8 cellular contexts compared by ENCODE assay signal in genomic region chr4:38319456-38320348, GRCh38.
DNase-seq lines count a peak whose midpoint lies in the region; ATAC-seq and TF ChIP-seq lines count a peak whose summit lies in the region.

No MANE protein-coding gene starts in this region.

- POLR2A ChIA-PET in AG04450 (lab: Yijun Ruan, JAX) = interaction anchor here (0.6 to 1.2 kb wide), 5 partner anchors 174 to 356 kb away, joined by 3 to 10 read pairs (median 3); partner anchors contain the start of gene KLF3

- 18 to 21% methylated on average over 17 of the region's 17 CpGs for WGBS in lower leg skin, 2 donors

- peaks cover 2% of the 10 kb centered on the region for H3K9me3 ChIP-seq in AG04450 (ENCODE audit: control insufficient read depth, insufficient read depth, low read length)

- intact Hi-C loops in lower leg skin (cut with DNase I; ENCODE audit: low total_unique reads) = loop anchor here (5.0 kb wide), 1 partner anchor 358 kb away; no protein-coding TSS in a partner anchor

- H3K27ac ChIP-seq in AG04450 (ENCODE audit: low read depth, low read length) = no peak overlapping the region

- TF ChIP-seq POLR2A in lower leg skin (IDR thresholded peaks at IDR 0.05) = no peak

- CTCF ChIA-PET in AG04450 (lab: Charles Lee) = interaction anchor here (0.5 to 3.8 kb wide), 81 partner anchors 8 to 1153 kb away, joined by 3 to 38 read pairs (median 4); no protein-coding TSS in a partner anchor

- no peaks in the 10 kb centered on the region for H3K27me3 ChIP-seq in AG04450 (ENCODE audit: control insufficient read depth, insufficient read depth, low read length)

- TF ChIP-seq CTCF in AG04450 (IDR thresholded peaks at IDR 0.05; ENCODE audit: low read depth, low read length) (peak; percentile 99), lower leg skin (IDR thresholded peaks at IDR 0.05) (peak in 1 of 3 donors; percentile 87)

- no peak overlapping the region for H3K4me3 ChIP-seq in AG04450 (ENCODE audit: low read depth, low read length)
- no peak overlapping the region for H3K4me3 ChIP-seq in lower leg skin (ENCODE audit: low read depth, poor library complexity, severe bottlenecking)

- ATAC-seq in GM19043 (IDR thresholded peaks at IDR 0.05; ENCODE audit: low read depth, unreplicated experiment) (peak; percentile 42), HG03442 (IDR thresholded peaks at IDR 0.05; ENCODE audit: unreplicated experiment) (peak; percentile 38)

- peak; percentile 61 for DNase-seq in AG04450 (ENCODE audit: low read depth, low spot score)
- peak; percentile 81 for DNase-seq in NCI-H69 (lab: John Stamatoyannopoulos, UW)
- DNase-seq in activated CD4-positive, alpha-beta T cell treated with anti-CD3 and anti-CD28 coated beads, Interleukin-2, amount 50 U/mL, for 1 hour = peak; percentile 92
- DNase-seq in dedifferentiated amniotic fluid mesenchymal stem cell (ENCODE audit: extremely low spot score) = peak; percentile 94
- peak; percentile 95 to 99 for DNase-seq in lower leg skin (ENCODE audit: low spot score in 2 of 2)
- peak; percentile 93 for DNase-seq in stimulated activated CD4-positive, alpha-beta T cell treated with anti-CD3 and anti-CD28 coated beads, Interleukin-4, amount 100 ng/mL, for 1 hour
